1 cellular context compared by ENCODE assay signal in the genomic region with DNA sequence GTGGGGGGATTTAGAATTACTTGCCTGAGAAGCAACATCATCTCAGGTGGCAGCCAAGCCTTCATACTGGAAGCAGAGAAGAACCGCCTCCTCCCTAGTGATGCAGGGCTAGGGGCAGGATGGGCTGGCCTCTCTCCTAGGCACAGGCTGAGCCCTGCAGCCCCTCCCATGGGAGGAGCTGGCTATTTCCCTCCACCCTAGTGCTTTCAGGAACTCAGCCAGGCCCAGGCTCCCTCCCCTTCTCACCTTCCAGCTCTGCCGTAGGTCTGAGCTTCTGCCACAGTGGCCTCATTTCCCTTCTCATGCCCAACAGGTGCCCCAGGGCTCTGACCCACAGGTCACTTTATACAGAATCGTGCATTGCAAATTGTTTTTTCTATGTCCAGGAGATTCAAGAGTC.
TF ChIP-seq lines count a peak whose summit lies in the region.

No MANE protein-coding gene starts in this region.

TF ChIP-seq in K562, 482 proteins besides CTCF, POLR2A, EP300 and RAD21:
- TF ChIP-seq, protein P1, sequence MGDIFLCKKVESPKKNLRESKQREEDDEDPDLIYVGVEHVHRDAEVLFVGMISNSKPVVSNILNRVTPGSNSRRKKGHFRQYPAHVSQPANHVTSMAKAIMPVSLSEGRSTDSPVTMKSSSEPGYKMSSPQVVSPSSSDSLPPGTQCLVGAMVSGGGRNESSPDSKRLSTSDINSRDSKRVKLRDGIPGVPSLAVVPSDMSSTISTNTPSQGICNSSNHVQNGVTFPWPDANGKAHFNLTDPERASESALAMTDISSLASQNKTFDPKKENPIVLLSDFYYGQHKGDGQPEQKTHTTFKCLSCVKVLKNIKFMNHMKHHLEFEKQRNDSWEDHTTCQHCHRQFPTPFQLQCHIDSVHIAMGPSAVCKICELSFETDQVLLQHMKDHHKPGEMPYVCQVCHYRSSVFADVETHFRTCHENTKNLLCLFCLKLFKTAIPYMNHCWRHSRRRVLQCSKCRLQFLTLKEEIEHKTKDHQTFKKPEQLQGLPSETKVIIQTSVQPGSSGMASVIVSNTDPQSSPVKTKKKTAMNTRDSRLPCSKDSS (IDR thresholded peaks at IDR 0.05; ENCODE audit: low read depth, partially characterized antibody) = no peak
- TF ChIP-seq CHD1 (IDR thresholded peaks at IDR 0.05; ENCODE audit: low read length) (no peak), ZNF76 (CRISPR knock-in tag; IDR thresholded peaks at IDR 0.05; ENCODE audit: borderline replicate concordance) (no peak), POLR2G (IDR thresholded peaks at IDR 0.05; ENCODE audit: low read depth, low read length) (no peak), ZNF445 (CRISPR knock-in tag; IDR thresholded peaks at IDR 0.05; ENCODE audit: low read depth) (no peak)
